Comparison of ENCODE assay signal across 11 cellular contexts in the genomic region with DNA sequence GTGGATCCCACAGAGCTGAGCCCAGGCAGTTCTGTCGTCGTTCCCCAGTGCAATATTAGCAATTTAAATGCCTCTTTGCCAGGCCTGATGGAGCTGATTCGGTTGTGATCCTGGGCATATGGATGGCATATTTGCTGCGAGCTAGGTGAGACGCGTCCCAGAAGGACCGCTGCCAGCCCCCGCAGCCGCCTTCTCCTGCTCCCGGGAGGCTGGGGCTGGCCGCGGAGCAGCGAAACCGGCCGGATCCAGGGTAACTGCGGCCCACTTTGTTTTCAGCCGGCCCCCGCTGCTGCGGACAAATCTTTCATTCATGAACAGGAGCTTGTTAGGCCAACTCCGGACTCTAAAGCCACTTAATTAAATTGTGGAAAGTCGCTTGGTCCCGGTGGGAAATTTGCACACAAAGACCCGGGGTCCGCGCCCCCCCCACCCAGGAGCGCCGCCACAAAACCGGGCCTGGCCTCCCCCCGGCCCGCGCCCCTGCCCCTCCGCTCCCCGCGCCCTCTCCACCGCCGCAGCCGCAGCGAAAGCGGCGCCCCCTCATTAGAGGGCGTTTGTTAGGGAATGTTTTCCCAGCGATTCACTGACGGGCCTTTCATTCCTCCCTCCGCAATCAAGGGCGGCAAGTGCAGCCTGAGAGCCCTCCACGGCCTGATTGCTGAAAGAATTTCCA.
DNase-seq lines count a peak whose midpoint lies in the region; ATAC-seq and TF ChIP-seq lines count a peak whose summit lies in the region.
"Had no signal": no experiment of that assay in that cellular context is flagged by ENCODE, and none has a peak within 500 bp of the region (broad histone marks: within the 10 kb centered on the region; RNA-seq: fewer than 3 reads in every experiment).

No MANE protein-coding gene starts in this region.

- peaks cover 7 to 14% of the 10 kb centered on the region in 2 donors for H3K9me3 Mint-ChIP-seq in activated naive CD4-positive, alpha-beta T cell treated with anti-CD3 and anti-CD28 coated beads, Interleukin-2, amount 50 U/mL, for 72 hours

- H2AFZ ChIP-seq in neural cell (ENCODE audit: low read depth, low read length), result peak overlapping the region; percentile 19

- H3K79me2 ChIP-seq in DOHH2 (ENCODE audit: control insufficient read depth, low read length) (no peaks in the 10 kb centered on the region), neural cell (replicated peaks; ENCODE audit: insufficient read depth, low read length) (no peaks in the 10 kb centered on the region)

- DNase-seq in esophagus muscularis mucosa (ENCODE audit: extremely low spot score) (no peak), AG08396 (ENCODE audit: low spot score) (no peak), NCI-H1694 treated with DMSO at 0.1 percent for 48 hours (lab: John Stamatoyannopoulos, UW) (no peak)
- DNase-seq in activated naive CD4-positive, alpha-beta T cell treated with anti-CD3 and anti-CD28 coated beads, Interleukin-2, amount 50 U/mL, for 72 hours (ENCODE audit: low spot score in 2 of 2), result no peak
- DNase-seq: CD8-positive, alpha-beta memory T cell; effector CD4-positive, alpha-beta T cell; stimulated activated CD4-positive, alpha-beta T cell treated with anti-CD3 and anti-CD28 coated beads, Interleukin-2, amount 100 ng/mL, for 48 hours had no signal

- peak overlapping the region; percentile 100 for H3K4me2 ChIP-seq in DOHH2 (ENCODE audit: low read length)
- peak overlapping the region; percentile 65 for H3K4me2 ChIP-seq in neural cell (ENCODE audit: low read length)

- H3K4me1 ChIP-seq in DOHH2 (ENCODE audit: control insufficient read depth, low read length) (peaks cover 56% of the 10 kb centered on the region), HUES6 (ENCODE audit: control insufficient read depth, insufficient read depth, low read length) (peaks cover 23% of the 10 kb centered on the region), esophagus muscularis mucosa (peaks cover 4 to 13% (median 8%) of the 10 kb centered on the region in 4 donors)

- peaks cover 12 to 16% of the 10 kb centered on the region in 2 donors for H3K36me3 Mint-ChIP-seq in activated naive CD4-positive, alpha-beta T cell treated with anti-CD3 and anti-CD28 coated beads, Interleukin-2, amount 50 U/mL, for 72 hours

- no peak for TF ChIP-seq POLR2A in esophagus muscularis mucosa (IDR thresholded peaks at IDR 0.05; ENCODE audit: low read depth)

- H4K20me1 ChIP-seq in DOHH2 (ENCODE audit: control insufficient read depth, insufficient read depth, low read depth, low read length), result no peaks in the 10 kb centered on the region
- H4K20me1 ChIP-seq in neural cell (ENCODE audit: insufficient read depth), result no peaks in the 10 kb centered on the region

- no peak for ATAC-seq in GM21825 (IDR thresholded peaks at IDR 0.05; ENCODE audit: unreplicated experiment)
- ATAC-seq in activated naive CD4-positive, alpha-beta T cell treated with anti-CD3 and anti-CD28 coated beads, Interleukin-2, amount 50 U/mL, for 72 hours, result no peak

- TF ChIP-seq EP300 in esophagus muscularis mucosa (IDR thresholded peaks at IDR 0.05) (no peak), neural cell (conservative IDR thresholded peaks at IDR 0.05; ENCODE audit: poor library complexity, severe bottlenecking) (no peak)

- H3K27me3 ChIP-seq in DOHH2 (ENCODE audit: control insufficient read depth, low read length), result no peaks in the 10 kb centered on the region
- H3K27me3 ChIP-seq in HUES6 (ENCODE audit: control insufficient read depth, insufficient read depth, low read length), result peaks cover 22% of the 10 kb centered on the region
- H3K27me3 ChIP-seq in esophagus muscularis mucosa, result peaks cover 0 to 72% (median 10%) of the 10 kb centered on the region in 4 donors
- peaks cover 31% of the 10 kb centered on the region for H3K27me3 ChIP-seq in neural cell (ENCODE audit: insufficient read depth, low read depth, low read length)

- 9% methylated on average over 23 of the region's 46 CpGs for WGBS in esophagus muscularis mucosa

- H3K9ac ChIP-seq in HUES6 (ENCODE audit: low read length), result peak overlapping the region; percentile 42
- peak overlapping the region; percentile 61 for H3K9ac ChIP-seq in neural cell (ENCODE audit: low read length)

- H3K9me3 ChIP-seq in DOHH2 (ENCODE audit: control insufficient read depth, insufficient read depth, low read length) (peaks cover 10% of the 10 kb centered on the region; the same call in 1 of the 2 replicates), HUES6 (ENCODE audit: control insufficient read depth, insufficient read depth, low read depth, low read length) (peaks cover 5% of the 10 kb centered on the region), esophagus muscularis mucosa (no peaks in the 10 kb centered on the region), neural cell (ENCODE audit: low read length) (peaks cover 13% of the 10 kb centered on the region)

- H3F3A ChIP-seq in DOHH2 (ENCODE audit: control insufficient read depth, insufficient read depth) (peaks cover 22% of the 10 kb centered on the region), neural cell (ENCODE audit: insufficient read depth, low read length, poor library complexity, severe bottlenecking) (peaks cover 12% of the 10 kb centered on the region)

- H3K9me2 ChIP-seq in DOHH2 (replicated peaks; ENCODE audit: control insufficient read depth, low read length), result no peaks in the 10 kb centered on the region
- no peaks in the 10 kb centered on the region for H3K9me2 ChIP-seq in neural cell (ENCODE audit: insufficient read depth, low read length)

- H3K27ac ChIP-seq in DOHH2 (ENCODE audit: low read depth, low read length), result peak overlapping the region; percentile 99
- H3K27ac ChIP-seq in HUES6 (ENCODE audit: low read depth, low read length), result no peak overlapping the region
- no peak overlapping the region for H3K27ac ChIP-seq in esophagus muscularis mucosa (replicated peaks in 1 of 4)
- H3K27ac ChIP-seq in neural cell (ENCODE audit: low read length), result peak overlapping the region; percentile 90

- H3K36me3 ChIP-seq in DOHH2 (ENCODE audit: control insufficient read depth, low read length) (no peaks in the 10 kb centered on the region; the same call in 1 of the 2 replicates), HUES6 (ENCODE audit: control insufficient read depth, insufficient read depth, low read length) (no peaks in the 10 kb centered on the region), esophagus muscularis mucosa (no peaks in the 10 kb centered on the region), neural cell (ENCODE audit: insufficient read depth, low read length) (no peaks in the 10 kb centered on the region)

- no peak for TF ChIP-seq CTCF in DOHH2 (IDR thresholded peaks at IDR 0.05; ENCODE audit: low read depth, low read length, poor library complexity, severe bottlenecking)
- no peak for TF ChIP-seq CTCF in esophagus muscularis mucosa (IDR thresholded peaks at IDR 0.05)
- no peak for TF ChIP-seq CTCF in neural cell (IDR thresholded peaks at IDR 0.05; ENCODE audit: poor library complexity, severe bottlenecking)

- no peak overlapping the region for H3K27ac Mint-ChIP-seq in activated naive CD4-positive, alpha-beta T cell treated with anti-CD3 and anti-CD28 coated beads, Interleukin-2, amount 50 U/mL, for 72 hours
- H3K27ac Mint-ChIP-seq: CD8-positive, alpha-beta memory T cell had no signal

- intact Hi-C loops in esophagus muscularis mucosa (cut with DNase I), result no loop called here

- H3K4me3 ChIP-seq in DOHH2 (ENCODE audit: low read length) (peak overlapping the region; percentile 81), HUES6 (ENCODE audit: low read depth, low read length) (peak overlapping the region; percentile 55), esophagus muscularis mucosa (peak overlapping the region; percentile 37 to 50 (median 39)), neural cell (ENCODE audit: low read length) (peak overlapping the region; percentile 58)

- no peak for TF ChIP-seq RAD21 in neural cell (conservative IDR thresholded peaks at IDR 0.05)

TF ChIP-seq in neural cell, 6 proteins besides CTCF, POLR2A, EP300 and RAD21:
- TF ChIP-seq TAF1 (IDR thresholded peaks at IDR 0.05; ENCODE audit: low read depth) (no peak), POLR2AphosphoS5 (IDR thresholded peaks at IDR 0.05) (no peak), SMC3 (conservative IDR thresholded peaks at IDR 0.05; ENCODE audit: poor library complexity) (no peak), MXI1 (conservative IDR thresholded peaks at IDR 0.05; ENCODE audit: poor library complexity, severe bottlenecking) (no peak)
- TF ChIP-seq, protein P1, sequence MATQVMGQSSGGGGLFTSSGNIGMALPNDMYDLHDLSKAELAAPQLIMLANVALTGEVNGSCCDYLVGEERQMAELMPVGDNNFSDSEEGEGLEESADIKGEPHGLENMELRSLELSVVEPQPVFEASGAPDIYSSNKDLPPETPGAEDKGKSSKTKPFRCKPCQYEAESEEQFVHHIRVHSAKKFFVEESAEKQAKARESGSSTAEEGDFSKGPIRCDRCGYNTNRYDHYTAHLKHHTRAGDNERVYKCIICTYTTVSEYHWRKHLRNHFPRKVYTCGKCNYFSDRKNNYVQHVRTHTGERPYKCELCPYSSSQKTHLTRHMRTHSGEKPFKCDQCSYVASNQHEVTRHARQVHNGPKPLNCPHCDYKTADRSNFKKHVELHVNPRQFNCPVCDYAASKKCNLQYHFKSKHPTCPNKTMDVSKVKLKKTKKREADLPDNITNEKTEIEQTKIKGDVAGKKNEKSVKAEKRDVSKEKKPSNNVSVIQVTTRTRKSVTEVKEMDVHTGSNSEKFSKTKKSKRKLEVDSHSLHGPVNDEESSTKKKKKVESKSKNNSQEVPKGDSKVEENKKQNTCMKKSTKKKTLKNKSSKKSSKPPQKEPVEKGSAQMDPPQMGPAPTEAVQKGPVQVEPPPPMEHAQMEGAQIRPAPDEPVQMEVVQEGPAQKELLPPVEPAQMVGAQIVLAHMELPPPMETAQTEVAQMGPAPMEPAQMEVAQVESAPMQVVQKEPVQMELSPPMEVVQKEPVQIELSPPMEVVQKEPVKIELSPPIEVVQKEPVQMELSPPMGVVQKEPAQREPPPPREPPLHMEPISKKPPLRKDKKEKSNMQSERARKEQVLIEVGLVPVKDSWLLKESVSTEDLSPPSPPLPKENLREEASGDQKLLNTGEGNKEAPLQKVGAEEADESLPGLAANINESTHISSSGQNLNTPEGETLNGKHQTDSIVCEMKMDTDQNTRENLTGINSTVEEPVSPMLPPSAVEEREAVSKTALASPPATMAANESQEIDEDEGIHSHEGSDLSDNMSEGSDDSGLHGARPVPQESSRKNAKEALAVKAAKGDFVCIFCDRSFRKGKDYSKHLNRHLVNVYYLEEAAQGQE (IDR thresholded peaks at IDR 0.05; ENCODE audit: borderline replicate concordance), result no peak

Comparison
In these comparisons a context has a peak if more than half of its experiments do, and no peak if none do; other contexts are left out.
1. H3K27ac ChIP-seq: peak in DOHH2 (single experiment) and neural cell (single experiment); none in HUES6 (single experiment) and esophagus muscularis mucosa (0 of 4).
2. Peak in every context shown above with its lines, with median percentiles within 50 percentile points of each other: H3K4me3 ChIP-seq.